9 cellular contexts compared by ENCODE assay signal in the genomic region with DNA sequence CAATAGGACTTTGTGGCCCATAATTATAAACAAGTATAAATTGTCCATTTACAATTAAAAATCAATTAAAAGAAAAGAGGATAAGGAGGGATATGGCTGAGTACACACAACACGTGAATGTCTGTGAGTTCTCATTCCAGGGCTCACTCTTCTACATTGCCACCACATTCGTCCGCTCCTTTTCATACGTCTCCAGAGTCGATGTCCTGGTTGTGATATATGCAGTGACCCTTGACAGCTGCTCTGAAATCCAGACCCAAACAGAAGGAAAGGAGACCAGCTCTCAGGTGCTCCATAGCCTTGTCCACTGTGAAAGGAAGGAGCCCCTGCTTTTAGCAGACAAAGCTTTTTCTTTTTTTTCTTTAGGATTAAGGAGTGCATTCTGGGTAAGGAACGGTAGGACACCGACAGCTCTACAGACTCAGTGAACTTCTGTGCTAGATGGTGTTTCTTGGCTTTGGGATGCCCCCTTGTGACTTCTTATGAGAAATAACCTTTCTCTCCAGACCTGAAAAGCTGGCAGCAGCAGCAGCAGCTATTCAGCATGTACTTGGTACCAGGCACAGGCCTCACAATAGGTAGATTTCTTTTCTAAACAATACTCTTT. TPM values are rescaled to one million over a fixed set of nuclear protein-coding genes. Genes with fewer than 3 reads are reported as not detected.
A peak's percentile ranks its signal among the peaks of the same experiment; 100 is the strongest.
DNase-seq lines count a peak whose midpoint lies in the region; ATAC-seq, FAIRE-seq and TF ChIP-seq lines count a peak whose summit lies in the region.
"Had no signal": no experiment of that assay in that cellular context is flagged by ENCODE, and none has a peak within 500 bp of the region (broad histone marks: within the 10 kb centered on the region; RNA-seq: fewer than 3 reads in every experiment).

No MANE protein-coding gene starts in this region.

- no peaks in the 10 kb centered on the region for H3K9me3 Mint-ChIP-seq in naive thymus-derived CD8-positive, alpha-beta T cell

- peak; percentile 27 for DNase-seq in NCI-H510A treated with DMSO at 0.1 percent for 48 hours (lab: John Stamatoyannopoulos, UW)
- DNase-seq in NCI-H510A (lab: John Stamatoyannopoulos, UW) = no peak
- peak; percentile 94 to 96 for DNase-seq in Kasumi-1 (lab: John Stamatoyannopoulos, UW)
- peak; percentile 66 for DNase-seq in RCC 7860 (ENCODE audit: low spot score)
- DNase-seq in epithelial cell of esophagus (ENCODE audit: low read depth) = peak; percentile 79
- peak in 3 of 10 donors; percentile 2 to 23 (median 11) for DNase-seq in naive thymus-derived CD8-positive, alpha-beta T cell
- DNase-seq in GM19238 (ENCODE audit: insufficient read length, low spot score) = no peak

- no peak overlapping the region for H3K4me3 Mint-ChIP-seq in naive thymus-derived CD8-positive, alpha-beta T cell
- H3K4me3 Mint-ChIP-seq: B cell had no signal

- H3K27ac Mint-ChIP-seq in naive thymus-derived CD8-positive, alpha-beta T cell = peak overlapping the region in 3 of 10 donors; percentile 9 to 33 (median 22)
- H3K27ac Mint-ChIP-seq: B cell had no signal

- H3K36me3 Mint-ChIP-seq in naive thymus-derived CD8-positive, alpha-beta T cell = peaks cover 0 to 78% (median 17%) of the 10 kb centered on the region in 3 donors

- FAIRE-seq in RCC 7860 (lab: Jason Lieb, UNC) = peak; percentile 15

- peak; percentile 42 to 59 for ATAC-seq in naive thymus-derived CD8-positive, alpha-beta T cell
- no peak for ATAC-seq in GM21529 (IDR thresholded peaks at IDR 0.05; ENCODE audit: unreplicated experiment)

- H3K27me3 Mint-ChIP-seq in naive thymus-derived CD8-positive, alpha-beta T cell = no peaks in the 10 kb centered on the region
- H3K27me3 Mint-ChIP-seq: B cell had no signal

- no peak overlapping the region for H3K4me3 ChIP-seq in epithelial cell of esophagus (ENCODE audit: low read length)

- no peaks in the 10 kb centered on the region for H3K4me1 Mint-ChIP-seq in naive thymus-derived CD8-positive, alpha-beta T cell
- H3K4me1 Mint-ChIP-seq: B cell had no signal

- POLR2A ChIA-PET in naive thymus-derived CD8-positive, alpha-beta T cell (lab: Charles Lee) = no interaction called here

- TF ChIP-seq CTCF in epithelial cell of esophagus (IDR thresholded peaks at IDR 0.05; ENCODE audit: insufficient read depth, low read depth, low read length, missing control alignments) = peak; percentile 54

RNA-seq across cellular contexts. Expression of a gene that starts 19.7 kb away (rescaled TPM):
- total RNA-seq in naive thymus-derived CD8-positive, alpha-beta T cell = under 1 TPM; 0.22 to 0.60 TPM
- under 1 TPM; 0.16 to 0.51 (median 0.46) TPM for polyA plus RNA-seq in naive thymus-derived CD8-positive, alpha-beta T cell

RNA-seq across cellular contexts. Expression of a gene that starts 51.5 kb away (rescaled TPM):
- total RNA-seq in naive thymus-derived CD8-positive, alpha-beta T cell = 100 to 1,000 TPM; 388 to 396 TPM
- polyA plus RNA-seq in naive thymus-derived CD8-positive, alpha-beta T cell = 1,000 to 10,000 TPM in 2 of 3 donors, 100 to 1,000 TPM in 1; 998 to 1,325 (median 1,191) TPM

RNA-seq across cellular contexts. Expression of a gene that starts 54.3 kb away (rescaled TPM):
- 10 to 100 TPM; 20.4 to 24.6 TPM for total RNA-seq in naive thymus-derived CD8-positive, alpha-beta T cell
- polyA plus RNA-seq in naive thymus-derived CD8-positive, alpha-beta T cell = 10 to 100 TPM; 17.7 to 30.4 (median 23.9) TPM

RNA-seq across cellular contexts. Expression of a gene that starts 54.5 kb away (rescaled TPM):
- 10 to 100 TPM; 62.4 to 77.3 TPM for total RNA-seq in naive thymus-derived CD8-positive, alpha-beta T cell
- 10 to 100 TPM; 48.1 to 66.8 (median 61.4) TPM for polyA plus RNA-seq in naive thymus-derived CD8-positive, alpha-beta T cell

Comparison
In these comparisons a context has a peak if more than half of its experiments do, and no peak if none do; other contexts are left out.
1. DNase-seq: peak in NCI-H510A treated with DMSO at 0.1 percent for 48 hours (single experiment), Kasumi-1 (2 of 2), RCC 7860 (single experiment) and epithelial cell of esophagus (single experiment); none in NCI-H510A (single experiment) and GM19238 (single experiment).